ENCODE assay signal across 18 cellular contexts in the genomic region with DNA sequence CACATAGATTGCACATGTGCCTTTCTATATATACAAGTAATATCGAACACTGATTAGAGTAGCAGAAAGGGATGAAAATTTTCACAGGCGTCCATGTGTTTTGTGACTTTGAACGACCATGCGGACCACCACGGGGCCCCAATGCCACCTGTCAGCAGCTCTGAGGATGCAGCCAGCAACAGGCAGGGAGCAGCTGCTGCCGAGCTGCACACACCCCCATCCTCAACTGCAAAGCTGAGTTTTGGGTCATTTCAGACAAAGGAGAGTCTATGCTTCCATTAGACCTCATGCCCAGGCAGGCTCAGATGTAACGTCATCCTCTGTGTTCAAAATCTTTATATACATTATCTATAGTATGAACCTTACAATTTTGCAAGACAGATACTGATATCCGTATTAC.
A peak's percentile ranks its signal among the peaks of the same experiment; 100 is the strongest.
DNase-seq lines count a peak whose midpoint lies in the region; ATAC-seq and TF ChIP-seq lines count a peak whose summit lies in the region.
"Had no signal": no experiment of that assay in that cellular context is flagged by ENCODE, and none has a peak within 500 bp of the region (broad histone marks: within the 10 kb centered on the region; RNA-seq: fewer than 3 reads in every experiment).

No MANE protein-coding gene starts in this region.

- H3K4me1 Mint-ChIP-seq in glutamatergic neuron (ENCODE audit: low read depth, unreplicated experiment), result peaks cover 26% of the 10 kb centered on the region
- H3K4me1 Mint-ChIP-seq: B cell; CD4-positive, CD25-positive, alpha-beta regulatory T cell had no signal

- H3K36me3 Mint-ChIP-seq in glutamatergic neuron (ENCODE audit: unreplicated experiment), result no peaks in the 10 kb centered on the region
- H3K36me3 Mint-ChIP-seq: CD4-positive, CD25-positive, alpha-beta regulatory T cell; CD8-positive, alpha-beta T cell had no signal

- DNase-seq in NCI-H524 (lab: John Stamatoyannopoulos, UW), result peak; percentile 14 to 57
- no peak for DNase-seq in NCI-H524 treated with DMSO at 0.1 percent for 48 hours (lab: John Stamatoyannopoulos, UW)
- DNase-seq in NCI-H2171 treated with DMSO at 0.1 percent for 48 hours (lab: John Stamatoyannopoulos, UW), result peak; percentile 56
- DNase-seq in glutamatergic neuron, result peak; percentile 27
- DNase-seq in NCI-H2227 (lab: John Stamatoyannopoulos, UW; ENCODE audit: unreplicated experiment), result no peak
- DNase-seq: Caco-2; CD4-positive, CD25-positive, alpha-beta regulatory T cell; CD8-positive, alpha-beta T cell; DMS153; EL; GDM1; GM23248; H7 had no signal

- no peak overlapping the region for H3K4me3 Mint-ChIP-seq in glutamatergic neuron (ENCODE audit: unreplicated experiment)
- H3K4me3 Mint-ChIP-seq: B cell; CD4-positive, CD25-positive, alpha-beta regulatory T cell; CD8-positive, alpha-beta T cell had no signal

- peaks cover 5% of the 10 kb centered on the region for H3K27me3 Mint-ChIP-seq in glutamatergic neuron (ENCODE audit: unreplicated experiment)
- H3K27me3 Mint-ChIP-seq: B cell; CD4-positive, CD25-positive, alpha-beta regulatory T cell had no signal

- no peak for TF ChIP-seq CTCF in glutamatergic neuron (IDR thresholded peaks at IDR 0.05; ENCODE audit: partially characterized antibody, unreplicated experiment)

- no peak for ATAC-seq in HG02642 (IDR thresholded peaks at IDR 0.05; ENCODE audit: poor library complexity, unreplicated experiment)
- no peak for ATAC-seq in GM18868 (IDR thresholded peaks at IDR 0.05; ENCODE audit: unreplicated experiment)
- ATAC-seq: CD8-positive, alpha-beta T cell; GM12878; HCT116 had no signal

- H3K27ac Mint-ChIP-seq in glutamatergic neuron (ENCODE audit: unreplicated experiment), result peak overlapping the region; percentile 35
- H3K27ac Mint-ChIP-seq: B cell; CD4-positive, CD25-positive, alpha-beta regulatory T cell; CD8-positive, alpha-beta T cell had no signal

- H3K9me3 Mint-ChIP-seq in glutamatergic neuron (ENCODE audit: unreplicated experiment), result peaks cover 12% of the 10 kb centered on the region
- H3K9me3 Mint-ChIP-seq: CD8-positive, alpha-beta T cell had no signal

Comparison
In these comparisons a context has a peak if more than half of its experiments do, and no peak if none do; other contexts are left out.
1. DNase-seq: peak in NCI-H524 (2 of 2), NCI-H2171 treated with DMSO at 0.1 percent for 48 hours (single experiment) and glutamatergic neuron (single experiment); none in NCI-H524 treated with DMSO at 0.1 percent for 48 hours (single experiment) and NCI-H2227 (single experiment).